In genomic region chr10:46787321-46787615, GRCh38 we compare ENCODE assay signal across 8 cellular contexts.
DNase-seq lines count a peak whose midpoint lies in the region; ATAC-seq, FAIRE-seq and TF ChIP-seq lines count a peak whose summit lies in the region.

No MANE protein-coding gene starts in this region.

- H2BK20ac ChIP-seq in H9 (ENCODE audit: low read depth, low read length, poor library complexity, severe bottlenecking): no peak overlapping the region

- peak overlapping the region; percentile 99 to 100 for H3K4me3 Mint-ChIP-seq in H9

- H2BK15ac ChIP-seq in H9 (ENCODE audit: low read depth, low read length): no peak overlapping the region

- no peaks in the 10 kb centered on the region for H3K9me3 Mint-ChIP-seq in H9

- no peak for TF ChIP-seq EP300 in K562 (IDR thresholded peaks at IDR 0.05; ENCODE audit: low read length)

- H3K9me1 ChIP-seq in K562 (ENCODE audit: control insufficient read depth, insufficient read depth, low read length): no peaks in the 10 kb centered on the region

- no peak for FAIRE-seq in K562 (lab: Jason Lieb, UNC)

- H3K23ac ChIP-seq in H9 (ENCODE audit: insufficient read length, low read depth, low read length): no peak overlapping the region

- H3K36me3 Mint-ChIP-seq in H9 (ENCODE audit: insufficient read depth in 1 of 3, low read depth in 3 of 3): peaks cover 0 to 4% (median 0%) of the 10 kb centered on the region in 3 experiments; a peak in 1 of 7 replicates

- H3K27ac Mint-ChIP-seq in H9: peak overlapping the region; percentile 62 to 90 (median 77); a peak in 4 of 7 replicates

- no peaks in the 10 kb centered on the region for H4K20me1 ChIP-seq in DND-41 (ENCODE audit: insufficient read depth, low read length)
- H4K20me1 ChIP-seq in H9 (ENCODE audit: control insufficient read depth, insufficient read depth, insufficient read length): no peaks in the 10 kb centered on the region
- H4K20me1 ChIP-seq in K562 (replicated peaks; ENCODE audit: control insufficient read depth, insufficient read depth, low read length): no peaks in the 10 kb centered on the region

- no peak overlapping the region for H3K18ac ChIP-seq in H9 (ENCODE audit: insufficient read length, low read depth, low read length)

- peaks cover 3% of the 10 kb centered on the region for H3K23me2 ChIP-seq in H9 (ENCODE audit: insufficient read length, low read depth, low read length, poor library complexity, severe bottlenecking)

- no peak overlapping the region for H2AK5ac ChIP-seq in H9 (ENCODE audit: insufficient read length, low read length)

- no peaks in the 10 kb centered on the region for H3K36me3 ChIP-seq in DND-41 (ENCODE audit: insufficient read depth, low read length)
- peaks cover 11% of the 10 kb centered on the region; the same call in 1 of the 3 replicates for H3K36me3 ChIP-seq in K562 (ENCODE audit: control insufficient read depth, insufficient read depth, low read length)
- no peaks in the 10 kb centered on the region for H3K36me3 ChIP-seq in gastrocnemius medialis

- DNase-seq in DND-41: peak; percentile 24
- DNase-seq in H9: no peak
- peak; percentile 19 for DNase-seq in NOMO-1 treated with dmso at 0.1 percent for 144 hours (lab: John Stamatoyannopoulos, UW; ENCODE audit: unreplicated experiment)
- peak in 3 of 4 experiments; percentile 3 to 61 (median 17) for DNase-seq in K562 (ENCODE audit: extremely low read depth in 1 of 4, low spot score in 3 of 4)
- DNase-seq in gastrocnemius medialis: peak in 1 of 2 donors; percentile 6
- no peak for DNase-seq in mesenteric fat pad (ENCODE audit: low spot score)
- DNase-seq in islet precursor cell: no peak

- TF ChIP-seq CTCF in DND-41 (IDR thresholded peaks at IDR 0.05; ENCODE audit: borderline replicate concordance, extremely low read depth, low read length, poor library complexity, severe bottlenecking) (peak; percentile 46), H9 (conservative IDR thresholded peaks at IDR 0.05) (no peak), K562 (IDR thresholded peaks at IDR 0.05 in 2 of 3, conservative IDR thresholded peaks at IDR 0.05 in 1 of 3; ENCODE audit: insufficient read depth in 2 of 3, low read depth in 1 of 3, low read length in 3 of 3) (peak in 2 of 3 experiments; percentile 22 to 46; a peak in 3 of 6 replicates), gastrocnemius medialis (IDR thresholded peaks at IDR 0.05 in 4 of 5, conservative IDR thresholded peaks at IDR 0.05 in 1 of 5) (no peak)

- H3K9me3 ChIP-seq in DND-41 (ENCODE audit: insufficient read depth, low read length, severe bottlenecking) (no peaks in the 10 kb centered on the region), H9 (ENCODE audit: control insufficient read depth, low read depth, low read length) (no peaks in the 10 kb centered on the region), K562 (replicated peaks; ENCODE audit: control insufficient read depth, insufficient read depth, low read depth, low read length) (no peaks in the 10 kb centered on the region), gastrocnemius medialis (no peaks in the 10 kb centered on the region)

- intact Hi-C loops in K562 (cut with micrococcal nuclease) (no loop called here), gastrocnemius medialis (cut with DNase I; ENCODE audit: low total_unique reads) (no loop called here)

- H3K4ac ChIP-seq in H9 (ENCODE audit: low read depth, low read length): no peak overlapping the region

- in situ Hi-C loops in K562 (cut with MboI): loop anchor here (5.0 to 25.0 kb wide), 2 partner anchors 125 to 765 kb away; no protein-coding TSS in a partner anchor
- in situ Hi-C loops in gastrocnemius medialis (cut with MboI; ENCODE audit: low sequenced_read_pairs in 4 of 4): no loop called here

- H2AFZ ChIP-seq in DND-41 (ENCODE audit: low read depth, low read length) (peak overlapping the region; percentile 87), H9 (ENCODE audit: low read length) (no peak overlapping the region), K562 (ENCODE audit: low read depth, low read length) (peak overlapping the region; percentile 99)

- no peak overlapping the region for H3K56ac ChIP-seq in H9 (ENCODE audit: insufficient read length, low read depth, low read length)

- H3K4me3 ChIP-seq in DND-41 (ENCODE audit: low read depth in 1 of 2, low read length in 2 of 2): peak overlapping the region; percentile 55 to 77; a peak in 3 of 4 replicates
- peak overlapping the region; percentile 63 for H3K4me3 ChIP-seq in K562
- peak overlapping the region; percentile 83 for H3K4me3 ChIP-seq in iPS-11a (ENCODE audit: low read depth, low read length)
- H3K4me3 ChIP-seq in gastrocnemius medialis: peak overlapping the region; percentile 67 to 76 (median 70)

- ATAC-seq in DND-41 (ENCODE audit: insufficient read depth, low read depth): peak; percentile 47; the same call in 2 of the 3 replicates
- peak; percentile 24 for ATAC-seq in K562
- peak; percentile 20 to 34 for ATAC-seq in gastrocnemius medialis

- H2BK5ac ChIP-seq in H9 (ENCODE audit: insufficient read length, low read length): no peak overlapping the region

- no peak overlapping the region for H4K8ac ChIP-seq in H9 (replicated peaks; ENCODE audit: insufficient read length, low read depth, low read length)

- H3K27ac ChIP-seq in DND-41 (ENCODE audit: low read length) (no peak overlapping the region; the same call in 1 of the 2 replicates), H9 (ENCODE audit: insufficient read length, low read depth, low read length) (no peak overlapping the region), K562 (ENCODE audit: extremely low read depth, low read depth, low read length) (peak overlapping the region; percentile 78), gastrocnemius medialis (peak overlapping the region; percentile 79 to 86 (median 82))

- no peaks in the 10 kb centered on the region for H3K79me1 ChIP-seq in H9 (ENCODE audit: insufficient read depth, low read depth, low read length, poor library complexity, severe bottlenecking)

- CTCF ChIA-PET in K562 (lab: Yijun Ruan, JAX; ENCODE audit: low intra/inter-chr PET ratio): no interaction called here

- no CpG with 5 or more reads among the region's 6 CpGs for WGBS in H9 (ENCODE audit: extremely low coverage, insufficient read length, low lambda C conversion rate)
- WGBS in K562 (ENCODE audit: insufficient coverage, low coverage, missing lambda C conversion rate): 3% methylated on average over 6 of the region's 6 CpGs

- peak overlapping the region; percentile 63 for H3K9ac ChIP-seq in DND-41 (ENCODE audit: low read depth, low read length)
- H3K9ac ChIP-seq in H9 (ENCODE audit: extremely low read depth, insufficient read length, low read length): peak overlapping the region; percentile 64
- peak overlapping the region; percentile 80 to 98 for H3K9ac ChIP-seq in K562 (ENCODE audit: insufficient read depth in 1 of 2, low read depth in 2 of 2, low read length in 2 of 2)

- H3K27me3 Mint-ChIP-seq in H9 (ENCODE audit: low read depth): no peaks in the 10 kb centered on the region

- H3K4me1 Mint-ChIP-seq in H9: no peaks in the 10 kb centered on the region

- H3K4me2 ChIP-seq in DND-41 (ENCODE audit: insufficient read depth, low read length): peak overlapping the region; percentile 61
- H3K4me2 ChIP-seq in H9 (ENCODE audit: insufficient read depth, insufficient read length, low read length): peak overlapping the region; percentile 95
- peak overlapping the region; percentile 92 for H3K4me2 ChIP-seq in K562 (ENCODE audit: insufficient read depth, low read length)

- no TSS peak for BruUV-seq in K562 (replicated peaks; lab: Mats Ljungman, UMichigan)

- H3K27me3 ChIP-seq in DND-41 (ENCODE audit: insufficient read depth, low read length, poor library complexity) (no peaks in the 10 kb centered on the region), H9 (ENCODE audit: insufficient read depth, low read length) (no peaks in the 10 kb centered on the region), K562 (ENCODE audit: control insufficient read depth in 2 of 2, insufficient read depth in 2 of 2, low read length in 2 of 2) (no peaks in the 10 kb centered on the region), gastrocnemius medialis (no peaks in the 10 kb centered on the region)

- TF ChIP-seq POLR2A in K562 (conservative IDR thresholded peaks at IDR 0.05) (no peak), gastrocnemius medialis (IDR thresholded peaks at IDR 0.05) (no peak)

- no peak overlapping the region for H2BK120ac ChIP-seq in H9 (ENCODE audit: low read depth, low read length, poor library complexity, severe bottlenecking)

- no peak overlapping the region for H3K14ac ChIP-seq in H9 (ENCODE audit: insufficient read depth, low read length)

- POLR2A ChIA-PET in K562 (lab: Yijun Ruan, JAX): no interaction called here

- H3K79me2 ChIP-seq in DND-41 (ENCODE audit: insufficient read depth, low read length): no peaks in the 10 kb centered on the region
- H3K79me2 ChIP-seq in H9 (ENCODE audit: insufficient read depth, low read length): no peaks in the 10 kb centered on the region
- H3K79me2 ChIP-seq in K562 (ENCODE audit: control insufficient read depth, insufficient read depth, low read length): peaks cover 7% of the 10 kb centered on the region; the same call in 2 of the 3 replicates

- no peak overlapping the region for H2BK12ac ChIP-seq in H9 (ENCODE audit: insufficient read length, low read depth, low read length)

- peak; percentile 40 to 52; a peak in 3 of 4 replicates for TF ChIP-seq RAD21 in K562 (CRISPR knock-in tag; conservative IDR thresholded peaks at IDR 0.05 in 1 of 2, IDR thresholded peaks at IDR 0.05 in 1 of 2)

- H4K91ac ChIP-seq in H9 (ENCODE audit: insufficient read length, low read depth, low read length): no peak overlapping the region

- no peak overlapping the region for H4K5ac ChIP-seq in H9 (ENCODE audit: insufficient read length, low read depth, low read length)

- peaks cover 12% of the 10 kb centered on the region for H3K4me1 ChIP-seq in DND-41 (ENCODE audit: insufficient read depth, low read length)
- no peaks in the 10 kb centered on the region for H3K4me1 ChIP-seq in H9 (ENCODE audit: insufficient read depth, low read length)
- H3K4me1 ChIP-seq in K562 (replicated peaks in 1 of 2; ENCODE audit: control insufficient read depth in 2 of 2, insufficient read depth in 2 of 2, low read length in 2 of 2): peaks cover 0 to 10% of the 10 kb centered on the region in 2 experiments; a peak in 3 of 5 replicates
- H3K4me1 ChIP-seq in gastrocnemius medialis: peaks cover 0 to 6% of the 10 kb centered on the region in 2 donors

- H3T11ph ChIP-seq in H9 (ENCODE audit: low read length): no peak overlapping the region

TF ChIP-seq in K562, 482 proteins besides CTCF, POLR2A, EP300 and RAD21 (continues in another document):
- TF ChIP-seq FOXA1 (IDR thresholded peaks at IDR 0.05; ENCODE audit: borderline replicate concordance): no peak
- TF ChIP-seq LCOR (CRISPR knock-in tag; IDR thresholded peaks at IDR 0.05): no peak
- 0 out of 4 replicates have a peak, but pooled peaks of 1 of the 2 experiments have one; percentile 25 for TF ChIP-seq HDAC1 (IDR thresholded peaks at IDR 0.05)
- TF ChIP-seq TOE1 (IDR thresholded peaks at IDR 0.05; ENCODE audit: borderline replicate concordance): no peak
- no peak for TF ChIP-seq TOE1 (CRISPR knock-in tag; IDR thresholded peaks at IDR 0.05; ENCODE audit: borderline replicate concordance, low read depth)
- TF ChIP-seq ARID2 (IDR thresholded peaks at IDR 0.05): no peak
- no peak for TF ChIP-seq TCF7 (IDR thresholded peaks at IDR 0.05; ENCODE audit: borderline replicate concordance)

Comparison
In these comparisons a context has a peak if more than half of its experiments do, and no peak if none do; other contexts are left out.
1. DNase-seq: peak in DND-41 (single experiment), NOMO-1 treated with dmso at 0.1 percent for 144 hours (single experiment) and K562 (3 of 4); none in H9 (single experiment), mesenteric fat pad (single experiment) and islet precursor cell (single experiment).
2. H3K27ac ChIP-seq: peak in K562 (single experiment) and gastrocnemius medialis (4 of 4); none in DND-41 (single experiment) and H9 (single experiment).
3. CTCF ChIP-seq: peak in DND-41 (single experiment) and K562 (2 of 3); none in H9 (single experiment) and gastrocnemius medialis (0 of 5).
4. Peak in every context shown above with its lines, with median percentiles within 50 percentile points of each other: ATAC-seq, H3K4me2 ChIP-seq, H3K4me3 ChIP-seq and H3K9ac ChIP-seq.